ENCODE assay signal across 7 cellular contexts in the genomic region with DNA sequence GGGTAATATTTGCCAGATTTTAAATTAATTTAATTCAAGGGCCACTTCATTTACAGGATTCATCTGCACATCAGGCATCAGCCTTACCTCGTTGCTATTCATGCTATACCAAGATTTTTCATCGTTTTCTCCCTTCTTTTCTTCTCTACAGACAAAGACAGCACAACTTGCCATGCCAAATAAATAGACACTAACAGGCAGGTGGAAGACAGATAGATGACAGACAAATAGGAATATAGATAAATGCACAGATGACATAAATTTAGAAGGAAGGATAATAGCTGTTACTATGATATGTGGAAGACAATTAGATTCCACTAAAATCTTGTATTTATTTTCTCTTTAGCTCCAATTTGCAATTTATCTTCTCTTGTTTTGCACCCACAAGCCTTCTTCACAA.
"Had no signal": no experiment of that assay in that cellular context is flagged by ENCODE, and none has a peak within 500 bp of the region (broad histone marks: within the 10 kb centered on the region; RNA-seq: fewer than 3 reads in every experiment).

No MANE protein-coding gene starts in this region.

- H3K4me3 ChIP-seq: K562 had no signal

- H3K27ac ChIP-seq: HL-60 had no signal

- FAIRE-seq: HepG2, HTR-8/SVneo, K562 had no signal

- DNase-seq: IMR-90, KBM-7, KG1 had no signal
